In genomic region chr10:69968830-69969229, GRCh38 we compare ENCODE assay signal across 13 cellular contexts.
DNase-seq lines count a peak whose midpoint lies in the region; ATAC-seq and TF ChIP-seq lines count a peak whose summit lies in the region.
"Had no signal": no experiment of that assay in that cellular context is flagged by ENCODE, and none has a peak within 500 bp of the region (broad histone marks: within the 10 kb centered on the region; RNA-seq: fewer than 3 reads in every experiment).

No MANE protein-coding gene starts in this region.

- H3K9me3 ChIP-seq in hepatocyte (ENCODE audit: low read depth) (no peaks in the 10 kb centered on the region), vagina (no peaks in the 10 kb centered on the region)
- H3K9me3 ChIP-seq: thoracic aorta had no signal

- peaks cover 6% of the 10 kb centered on the region for H3K27me3 ChIP-seq in hepatocyte
- no peaks in the 10 kb centered on the region for H3K27me3 ChIP-seq in vagina

- H3K4me3 ChIP-seq in AG09309 (ENCODE audit: control insufficient read depth, low read depth, low read length), result no peak overlapping the region
- no peak overlapping the region for H3K4me3 ChIP-seq in hepatocyte
- H3K4me3 ChIP-seq in vagina, result no peak overlapping the region
- H3K4me3 ChIP-seq: thoracic aorta had no signal

- H3K4me2 ChIP-seq in hepatocyte, result no peak overlapping the region

- CTCF ChIA-PET in HEK293T (lab: Yijun Ruan, JAX), result interaction anchor here (1.0 kb wide), 1 partner anchor 10 kb away, joined by 3 read pairs; no protein-coding TSS in a partner anchor

- no peaks in the 10 kb centered on the region for H3K36me3 ChIP-seq in hepatocyte (replicated peaks; ENCODE audit: insufficient read depth, low read depth)
- H3K36me3 ChIP-seq in vagina, result no peaks in the 10 kb centered on the region
- H3K36me3 ChIP-seq: thoracic aorta had no signal

- H4K20me1 ChIP-seq in hepatocyte (ENCODE audit: insufficient read depth, poor library complexity, severe bottlenecking), result no peaks in the 10 kb centered on the region

- H2AFZ ChIP-seq in hepatocyte, result no peak overlapping the region

- POLR2A ChIA-PET in HEK293T (lab: Yijun Ruan, JAX), result interaction anchor here (1.0 kb wide), 1 partner anchor 84 kb away, joined by 3 read pairs; the partner anchor contains the start of gene MACROH2A2

- intact Hi-C loops in vagina (cut with DNase I), result no loop called here

- H3K4me1 ChIP-seq in hepatocyte (ENCODE audit: insufficient read depth), result peaks cover 6% of the 10 kb centered on the region
- H3K4me1 ChIP-seq in vagina, result no peaks in the 10 kb centered on the region

- no peak for ATAC-seq in HG02885 (IDR thresholded peaks at IDR 0.05; ENCODE audit: poor library complexity, unreplicated experiment)

- TF ChIP-seq POLR2A in vagina (IDR thresholded peaks at IDR 0.05), result no peak

- H3K79me2 ChIP-seq in hepatocyte, result no peaks in the 10 kb centered on the region

- H3K9me2 ChIP-seq in hepatocyte (replicated peaks; ENCODE audit: insufficient read depth), result no peaks in the 10 kb centered on the region

- TF ChIP-seq CTCF in AG09309 (IDR thresholded peaks at IDR 0.05; ENCODE audit: control insufficient read depth, insufficient read depth, low read depth, low read length, missing control alignments), result peak; percentile 31
- peak; percentile 56 for TF ChIP-seq CTCF in hepatocyte (IDR thresholded peaks at IDR 0.05; ENCODE audit: poor library complexity)
- TF ChIP-seq CTCF in vagina (IDR thresholded peaks at IDR 0.05), result no peak

- no peak for DNase-seq in AG09309 (ENCODE audit: low read depth)
- DNase-seq in HEK293T (ENCODE audit: extremely low spot score), result peak; percentile 34
- peak; percentile 40 for DNase-seq in SW480 (ENCODE audit: low spot score)
- DNase-seq in hepatocyte (ENCODE audit: low spot score), result peak; percentile 48
- no peak for DNase-seq in NCI-H1092 (lab: John Stamatoyannopoulos, UW)
- no peak for DNase-seq in vagina (ENCODE audit: extremely low spot score in 2 of 2)
- DNase-seq in NCI-H446 treated with DMSO at 0.1 percent for 48 hours (lab: John Stamatoyannopoulos, UW), result no peak
- DNase-seq: activated naive CD4-positive, alpha-beta T cell treated with anti-CD3 and anti-CD28 coated beads, Interleukin-2, amount 50 U/mL, for 16 hours; DMS153; midbrain; T-helper 9 cell had no signal

- 44% methylated on average over 3 of the region's 3 CpGs for WGBS in hepatocyte (ENCODE audit: low lambda C conversion rate, missing lambda C conversion rate)

- H3K27ac ChIP-seq in hepatocyte (no peak overlapping the region), vagina (no peak overlapping the region)
- H3K27ac ChIP-seq: thoracic aorta had no signal

TF ChIP-seq in HEK293T, 16 proteins besides CTCF, POLR2A, EP300 and RAD21:
- no peak for TF ChIP-seq HDGF (IDR thresholded peaks at IDR 0.05; ENCODE audit: borderline replicate concordance)
- no peak for TF ChIP-seq FOXA1 (IDR thresholded peaks at IDR 0.05)
- no peak for TF ChIP-seq FOXK2 (IDR thresholded peaks at IDR 0.05)
- TF ChIP-seq FOXM1 (IDR thresholded peaks at IDR 0.05; ENCODE audit: borderline replicate concordance), result no peak
- TF ChIP-seq, protein P1, sequence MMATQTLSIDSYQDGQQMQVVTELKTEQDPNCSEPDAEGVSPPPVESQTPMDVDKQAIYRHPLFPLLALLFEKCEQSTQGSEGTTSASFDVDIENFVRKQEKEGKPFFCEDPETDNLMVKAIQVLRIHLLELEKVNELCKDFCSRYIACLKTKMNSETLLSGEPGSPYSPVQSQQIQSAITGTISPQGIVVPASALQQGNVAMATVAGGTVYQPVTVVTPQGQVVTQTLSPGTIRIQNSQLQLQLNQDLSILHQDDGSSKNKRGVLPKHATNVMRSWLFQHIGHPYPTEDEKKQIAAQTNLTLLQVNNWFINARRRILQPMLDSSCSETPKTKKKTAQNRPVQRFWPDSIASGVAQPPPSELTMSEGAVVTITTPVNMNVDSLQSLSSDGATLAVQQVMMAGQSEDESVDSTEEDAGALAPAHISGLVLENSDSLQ (IDR thresholded peaks at IDR 0.05), result no peak; the same call in 1 of the 2 replicates
- TF ChIP-seq ZNF384 (IDR thresholded peaks at IDR 0.05), result no peak

Comparison
In these comparisons a context has a peak if more than half of its experiments do, and no peak if none do; other contexts are left out.
1. DNase-seq: peak in HEK293T (single experiment), SW480 (single experiment) and hepatocyte (single experiment); none in AG09309 (single experiment), NCI-H1092 (single experiment), vagina (0 of 2) and NCI-H446 treated with DMSO at 0.1 percent for 48 hours (single experiment).
2. CTCF ChIP-seq: peak in AG09309 (single experiment) and hepatocyte (single experiment); none in vagina (0 of 3).